2 cellular contexts compared by ENCODE assay signal in genomic region chr1:153536618-153537375, GRCh38.
TF ChIP-seq lines count a peak whose summit lies in the region.

No MANE protein-coding gene starts in this region.

TF ChIP-seq in HEK293, 187 proteins besides CTCF, POLR2A, EP300 and RAD21:
- TF ChIP-seq ZNF37A (tag by site-specific recombination; IDR thresholded peaks at IDR 0.05): no peak
- TF ChIP-seq PRDM1 (tag by site-specific recombination; IDR thresholded peaks at IDR 0.05): peak; percentile 41
- TF ChIP-seq KLF1 (tag by site-specific recombination; IDR thresholded peaks at IDR 0.05): 0 out of 2 replicates have a peak, but pooled peaks have one; percentile 9
- no peak for TF ChIP-seq ZNF654 (tag by site-specific recombination; IDR thresholded peaks at IDR 0.05; ENCODE audit: low read depth)
- TF ChIP-seq SCRT2 (tag by site-specific recombination; IDR thresholded peaks at IDR 0.05): 0 out of 2 replicates have a peak, but pooled peaks have one; percentile 5
- TF ChIP-seq, protein P1, sequence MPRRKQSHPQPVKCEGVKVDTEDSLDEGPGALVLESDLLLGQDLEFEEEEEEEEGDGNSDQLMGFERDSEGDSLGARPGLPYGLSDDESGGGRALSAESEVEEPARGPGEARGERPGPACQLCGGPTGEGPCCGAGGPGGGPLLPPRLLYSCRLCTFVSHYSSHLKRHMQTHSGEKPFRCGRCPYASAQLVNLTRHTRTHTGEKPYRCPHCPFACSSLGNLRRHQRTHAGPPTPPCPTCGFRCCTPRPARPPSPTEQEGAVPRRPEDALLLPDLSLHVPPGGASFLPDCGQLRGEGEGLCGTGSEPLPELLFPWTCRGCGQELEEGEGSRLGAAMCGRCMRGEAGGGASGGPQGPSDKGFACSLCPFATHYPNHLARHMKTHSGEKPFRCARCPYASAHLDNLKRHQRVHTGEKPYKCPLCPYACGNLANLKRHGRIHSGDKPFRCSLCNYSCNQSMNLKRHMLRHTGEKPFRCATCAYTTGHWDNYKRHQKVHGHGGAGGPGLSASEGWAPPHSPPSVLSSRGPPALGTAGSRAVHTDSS (tag by site-specific recombination; IDR thresholded peaks at IDR 0.05): no peak
TF ChIP-seq in HEK293: peak in this region for 3.

TF ChIP-seq in K562, 482 proteins besides CTCF, POLR2A, EP300 and RAD21:
- TF ChIP-seq, protein P2, sequence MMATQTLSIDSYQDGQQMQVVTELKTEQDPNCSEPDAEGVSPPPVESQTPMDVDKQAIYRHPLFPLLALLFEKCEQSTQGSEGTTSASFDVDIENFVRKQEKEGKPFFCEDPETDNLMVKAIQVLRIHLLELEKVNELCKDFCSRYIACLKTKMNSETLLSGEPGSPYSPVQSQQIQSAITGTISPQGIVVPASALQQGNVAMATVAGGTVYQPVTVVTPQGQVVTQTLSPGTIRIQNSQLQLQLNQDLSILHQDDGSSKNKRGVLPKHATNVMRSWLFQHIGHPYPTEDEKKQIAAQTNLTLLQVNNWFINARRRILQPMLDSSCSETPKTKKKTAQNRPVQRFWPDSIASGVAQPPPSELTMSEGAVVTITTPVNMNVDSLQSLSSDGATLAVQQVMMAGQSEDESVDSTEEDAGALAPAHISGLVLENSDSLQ (IDR thresholded peaks at IDR 0.05): peak; percentile 48; the same call in 1 of the 2 replicates
- TF ChIP-seq KDM5B (IDR thresholded peaks at IDR 0.05; ENCODE audit: insufficient replicate concordance, low read depth, low read length) (no peak), NUFIP1 (IDR thresholded peaks at IDR 0.05; ENCODE audit: partially characterized antibody) (no peak), SPI1 (IDR thresholded peaks at IDR 0.05; ENCODE audit: borderline replicate concordance, low read depth, low read length) (peak; percentile 67; the same call in 1 of the 2 replicates), CTBP1 (IDR thresholded peaks at IDR 0.05; ENCODE audit: borderline replicate concordance) (peak; percentile 24; the same call in 1 of the 2 replicates)
